In the genomic region with DNA sequence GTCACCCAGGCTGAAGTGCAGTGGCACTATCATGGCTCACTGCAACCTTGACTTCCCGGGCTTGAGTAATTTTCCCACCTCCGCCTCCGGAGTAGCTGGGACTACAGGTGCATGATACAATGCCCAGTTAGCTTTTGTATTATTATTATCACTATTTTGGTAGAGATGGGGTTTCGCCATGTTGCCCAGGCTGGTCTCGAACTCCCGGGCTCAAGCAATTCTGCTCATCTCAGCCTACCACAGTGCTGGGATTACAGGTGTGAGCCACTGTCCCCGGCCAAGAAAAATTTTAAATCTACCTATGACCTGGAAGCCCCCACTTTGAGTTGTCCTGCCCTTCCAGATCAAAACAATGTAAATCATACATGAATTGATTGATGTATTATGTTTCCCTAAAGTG, we compare ENCODE assay signal across 1 cellular context.
TF ChIP-seq lines count a peak whose summit lies in the region.

No MANE protein-coding gene starts in this region.

TF ChIP-seq in HepG2, 621 proteins besides CTCF, POLR2A, EP300 and RAD21:
- no peak for TF ChIP-seq TMF1 (CRISPR knock-in tag; IDR thresholded peaks at IDR 0.05; ENCODE audit: low read depth)
- TF ChIP-seq, protein P1, sequence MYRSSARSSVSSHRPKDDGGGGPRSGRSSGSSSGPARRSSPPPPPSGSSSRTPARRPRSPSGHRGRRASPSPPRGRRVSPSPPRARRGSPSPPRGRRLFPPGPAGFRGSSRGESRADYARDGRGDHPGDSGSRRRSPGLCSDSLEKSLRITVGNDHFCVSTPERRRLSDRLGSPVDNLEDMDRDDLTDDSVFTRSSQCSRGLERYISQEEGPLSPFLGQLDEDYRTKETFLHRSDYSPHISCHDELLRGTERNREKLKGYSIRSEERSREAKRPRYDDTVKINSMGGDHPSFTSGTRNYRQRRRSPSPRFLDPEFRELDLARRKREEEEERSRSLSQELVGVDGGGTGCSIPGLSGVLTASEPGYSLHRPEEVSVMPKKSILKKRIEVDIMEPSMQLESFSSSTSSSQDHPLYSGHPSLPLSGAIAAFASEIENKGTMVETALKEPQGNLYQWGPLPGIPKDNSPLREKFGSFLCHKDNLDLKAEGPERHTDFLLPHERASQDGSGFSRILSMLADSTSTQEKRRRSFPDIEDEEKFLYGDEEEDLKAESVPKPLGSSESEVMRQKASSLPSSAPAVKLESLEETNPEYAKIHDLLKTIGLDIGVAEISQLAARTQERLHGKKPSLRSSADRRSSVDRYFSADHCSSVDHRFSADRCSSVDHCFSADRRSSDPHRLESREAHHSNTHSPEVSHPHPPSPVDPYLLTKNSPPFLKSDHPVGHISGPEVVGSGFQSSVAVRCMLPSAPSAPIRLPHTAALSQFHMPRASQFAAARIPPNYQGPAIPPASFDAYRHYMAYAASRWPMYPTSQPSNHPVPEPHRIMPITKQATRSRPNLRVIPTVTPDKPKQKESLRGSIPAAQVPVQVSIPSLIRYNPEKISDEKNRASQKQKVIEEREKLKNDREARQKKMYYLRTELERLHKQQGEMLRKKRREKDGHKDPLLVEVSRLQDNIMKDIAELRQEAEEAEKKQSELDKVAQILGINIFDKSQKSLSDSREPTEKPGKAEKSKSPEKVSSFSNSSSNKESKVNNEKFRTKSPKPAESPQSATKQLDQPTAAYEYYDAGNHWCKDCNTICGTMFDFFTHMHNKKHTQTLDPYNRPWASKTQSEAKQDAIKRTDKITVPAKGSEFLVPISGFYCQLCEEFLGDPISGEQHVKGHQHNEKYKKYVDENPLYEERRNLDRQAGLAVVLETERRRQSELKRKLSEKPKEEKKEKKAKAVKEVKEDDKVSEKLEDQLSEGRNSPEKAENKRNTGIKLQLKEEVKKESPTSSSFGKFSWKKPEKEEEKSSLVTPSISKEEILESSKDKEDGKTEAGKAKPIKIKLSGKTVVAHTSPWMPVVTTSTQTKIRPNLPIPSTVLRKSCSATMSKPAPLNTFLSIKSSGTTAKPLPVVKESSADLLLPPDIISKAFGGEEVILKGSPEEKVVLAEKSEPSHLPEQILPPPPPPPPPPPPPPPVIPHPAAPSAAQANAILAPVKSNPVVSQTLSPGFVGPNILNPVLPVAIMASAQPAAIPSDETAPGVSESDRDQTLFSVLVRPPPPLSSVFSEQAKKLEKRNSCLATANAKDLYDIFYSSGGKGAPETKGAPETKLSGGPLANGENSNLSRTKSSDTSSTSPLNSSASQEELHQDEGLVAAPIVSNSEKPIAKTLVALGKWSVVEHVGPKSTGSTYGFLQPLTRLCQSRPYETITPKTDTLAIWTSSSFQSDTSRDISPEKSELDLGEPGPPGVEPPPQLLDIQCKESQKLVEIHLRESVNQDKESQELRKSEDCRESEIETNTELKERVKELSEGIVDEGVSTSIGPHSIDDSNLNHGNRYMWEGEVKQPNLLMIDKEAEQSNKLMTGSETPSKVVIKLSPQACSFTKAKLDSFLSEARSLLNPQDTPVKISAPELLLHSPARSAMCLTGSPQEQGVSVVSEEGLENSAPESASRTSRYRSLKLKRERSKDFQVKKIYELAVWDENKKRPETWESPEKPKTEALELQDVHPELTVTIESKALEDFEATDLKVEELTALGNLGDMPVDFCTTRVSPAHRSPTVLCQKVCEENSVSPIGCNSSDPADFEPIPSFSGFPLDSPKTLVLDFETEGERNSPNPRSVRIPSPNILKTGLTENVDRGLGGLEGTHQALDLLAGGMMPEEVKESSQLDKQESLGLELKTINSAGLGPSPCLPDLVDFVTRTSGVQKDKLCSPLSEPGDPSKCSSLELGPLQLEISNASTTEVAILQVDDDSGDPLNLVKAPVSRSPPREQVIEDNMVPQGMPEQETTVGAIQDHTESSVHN (CRISPR knock-in tag; IDR thresholded peaks at IDR 0.05): no peak
- no peak for TF ChIP-seq NFYB (CRISPR knock-in tag; IDR thresholded peaks at IDR 0.05)
- no peak for TF ChIP-seq ELF4 (CRISPR knock-in tag; IDR thresholded peaks at IDR 0.05; ENCODE audit: borderline replicate concordance)
- TF ChIP-seq TP53 (CRISPR knock-in tag; conservative IDR thresholded peaks at IDR 0.05): no peak
- no peak for TF ChIP-seq SNAI1 (CRISPR knock-in tag; IDR thresholded peaks at IDR 0.05; ENCODE audit: borderline replicate concordance)
- TF ChIP-seq ZFYVE20 (CRISPR knock-in tag; IDR thresholded peaks at IDR 0.05; ENCODE audit: borderline replicate concordance, low read depth): no peak
- TF ChIP-seq SRSF9 (IDR thresholded peaks at IDR 0.05; ENCODE audit: borderline replicate concordance, insufficient read depth, low read depth, low read length, poor library complexity, severe bottlenecking): no peak
- no peak for TF ChIP-seq YEATS2 (CRISPR knock-in tag; IDR thresholded peaks at IDR 0.05; ENCODE audit: borderline replicate concordance)
- no peak for TF ChIP-seq ZZZ3 (CRISPR knock-in tag; IDR thresholded peaks at IDR 0.05; ENCODE audit: borderline replicate concordance)
- no peak for TF ChIP-seq ZNF780A (CRISPR knock-in tag; IDR thresholded peaks at IDR 0.05)
- TF ChIP-seq KLF9 (CRISPR knock-in tag; IDR thresholded peaks at IDR 0.05; ENCODE audit: low read depth): no peak
- no peak for TF ChIP-seq ZNF629 (CRISPR knock-in tag; conservative IDR thresholded peaks at IDR 0.05)
- no peak for TF ChIP-seq ZNF569 (CRISPR knock-in tag; IDR thresholded peaks at IDR 0.05; ENCODE audit: borderline replicate concordance)
- TF ChIP-seq ZNF468 (CRISPR knock-in tag; IDR thresholded peaks at IDR 0.05): no peak
- TF ChIP-seq, protein P2, sequence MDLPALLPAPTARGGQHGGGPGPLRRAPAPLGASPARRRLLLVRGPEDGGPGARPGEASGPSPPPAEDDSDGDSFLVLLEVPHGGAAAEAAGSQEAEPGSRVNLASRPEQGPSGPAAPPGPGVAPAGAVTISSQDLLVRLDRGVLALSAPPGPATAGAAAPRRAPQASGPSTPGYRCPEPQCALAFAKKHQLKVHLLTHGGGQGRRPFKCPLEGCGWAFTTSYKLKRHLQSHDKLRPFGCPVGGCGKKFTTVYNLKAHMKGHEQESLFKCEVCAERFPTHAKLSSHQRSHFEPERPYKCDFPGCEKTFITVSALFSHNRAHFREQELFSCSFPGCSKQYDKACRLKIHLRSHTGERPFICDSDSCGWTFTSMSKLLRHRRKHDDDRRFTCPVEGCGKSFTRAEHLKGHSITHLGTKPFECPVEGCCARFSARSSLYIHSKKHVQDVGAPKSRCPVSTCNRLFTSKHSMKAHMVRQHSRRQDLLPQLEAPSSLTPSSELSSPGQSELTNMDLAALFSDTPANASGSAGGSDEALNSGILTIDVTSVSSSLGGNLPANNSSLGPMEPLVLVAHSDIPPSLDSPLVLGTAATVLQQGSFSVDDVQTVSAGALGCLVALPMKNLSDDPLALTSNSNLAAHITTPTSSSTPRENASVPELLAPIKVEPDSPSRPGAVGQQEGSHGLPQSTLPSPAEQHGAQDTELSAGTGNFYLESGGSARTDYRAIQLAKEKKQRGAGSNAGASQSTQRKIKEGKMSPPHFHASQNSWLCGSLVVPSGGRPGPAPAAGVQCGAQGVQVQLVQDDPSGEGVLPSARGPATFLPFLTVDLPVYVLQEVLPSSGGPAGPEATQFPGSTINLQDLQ (CRISPR knock-in tag; IDR thresholded peaks at IDR 0.05): no peak
